ENCODE assay signal across 8 cellular contexts in the genomic region with DNA sequence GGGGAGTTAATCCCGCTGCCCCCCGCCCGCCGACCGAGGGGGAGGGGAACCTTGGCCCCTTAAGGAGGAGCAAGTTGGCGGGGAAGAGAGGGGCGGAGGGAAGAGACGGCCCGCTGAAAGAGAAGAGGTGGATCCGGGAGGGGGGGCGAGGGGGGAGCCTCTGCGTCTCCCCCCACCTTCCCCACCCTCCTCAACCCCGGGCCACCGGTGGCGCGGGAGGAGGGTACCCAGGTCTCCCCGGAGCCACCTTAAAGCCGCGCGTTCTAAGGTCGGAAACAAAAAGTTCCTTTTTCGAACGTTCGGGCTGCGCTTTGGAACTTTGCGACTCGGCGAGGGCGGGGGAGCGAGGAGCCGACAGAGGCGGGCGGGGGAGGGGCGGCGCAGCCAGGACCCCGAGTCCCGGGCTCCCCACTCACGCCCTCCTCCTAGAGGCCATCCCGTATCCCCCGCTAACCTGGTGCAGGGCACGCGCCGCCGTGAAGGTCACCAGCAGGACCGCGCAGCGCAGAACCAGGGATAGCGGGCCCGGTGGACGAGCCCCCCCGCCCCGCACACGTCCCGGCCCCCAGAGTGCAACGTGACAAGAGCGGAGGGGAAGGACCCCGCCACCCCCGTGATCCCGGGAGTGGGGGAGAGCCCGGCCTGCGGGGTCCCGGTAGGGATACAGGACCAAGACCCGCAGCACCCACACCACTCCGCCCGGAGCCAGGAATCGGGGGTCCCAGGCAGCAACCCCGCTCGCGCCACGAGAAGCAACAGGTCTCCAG. TPM values are rescaled to one million over a fixed set of nuclear protein-coding genes. Genes with fewer than 3 reads are reported as not detected.
DNase-seq lines count a peak whose midpoint lies in the region; ATAC-seq, FAIRE-seq and TF ChIP-seq lines count a peak whose summit lies in the region.

No MANE protein-coding gene starts in this region.

- intact Hi-C loops in left ventricle myocardium superior (cut with micrococcal nuclease) (no loop called here), prostate gland (cut with DNase I) (loop anchor here (1.0 kb wide), 1 partner anchor 30 kb away; no protein-coding TSS in a partner anchor)

- H3K9me3 ChIP-seq in prostate gland: no peaks in the 10 kb centered on the region

- peaks cover 17% of the 10 kb centered on the region for H3K36me3 Mint-ChIP-seq in activated naive CD8-positive, alpha-beta T cell treated with anti-CD3 and anti-CD28 coated beads, Interleukin-2, amount 50 U/mL, for 24 hours (ENCODE audit: low read depth)

- peaks cover 5% of the 10 kb centered on the region for H3K27me3 Mint-ChIP-seq in activated naive CD8-positive, alpha-beta T cell treated with anti-CD3 and anti-CD28 coated beads, Interleukin-2, amount 50 U/mL, for 24 hours

- peak overlapping the region; percentile 77 for H3K4me3 Mint-ChIP-seq in activated naive CD8-positive, alpha-beta T cell treated with anti-CD3 and anti-CD28 coated beads, Interleukin-2, amount 50 U/mL, for 24 hours

- H3K4me3 ChIP-seq in HL-60 (replicated peaks; ENCODE audit: insufficient read depth, low read length) (peak overlapping the region; percentile 92), prostate gland (peak overlapping the region; percentile 98), urinary bladder (ENCODE audit: low read depth, low read length) (peak overlapping the region; percentile 94)

- H3K9me3 Mint-ChIP-seq in activated naive CD8-positive, alpha-beta T cell treated with anti-CD3 and anti-CD28 coated beads, Interleukin-2, amount 50 U/mL, for 24 hours: no peaks in the 10 kb centered on the region

- TF ChIP-seq CTCF in HL-60 (IDR thresholded peaks at IDR 0.05; ENCODE audit: insufficient read depth, low read length) (no peak), prostate gland (IDR thresholded peaks at IDR 0.05) (peak in 1 of 4 experiments; percentile 9)

- no peak for TF ChIP-seq POLR2A in GM12892 (IDR thresholded peaks at IDR 0.05; ENCODE audit: low read depth, low read length)
- no peak for TF ChIP-seq POLR2A in prostate gland (IDR thresholded peaks at IDR 0.05)

- H3K4me1 ChIP-seq in prostate gland (replicated peaks): peaks cover 14% of the 10 kb centered on the region
- H3K4me1 ChIP-seq in urinary bladder (ENCODE audit: insufficient read depth): peaks cover 2% of the 10 kb centered on the region

- H3K27me3 ChIP-seq in HL-60 (ENCODE audit: insufficient read depth, poor library complexity, severe bottlenecking): peaks cover 7% of the 10 kb centered on the region
- no peaks in the 10 kb centered on the region for H3K27me3 ChIP-seq in prostate gland (replicated peaks; ENCODE audit: insufficient read depth)

- peak overlapping the region; percentile 72 for H3K27ac Mint-ChIP-seq in activated naive CD8-positive, alpha-beta T cell treated with anti-CD3 and anti-CD28 coated beads, Interleukin-2, amount 50 U/mL, for 24 hours

- H3K36me3 ChIP-seq in prostate gland (no peaks in the 10 kb centered on the region), urinary bladder (ENCODE audit: insufficient read depth) (no peaks in the 10 kb centered on the region)

- peak; percentile 23 for ATAC-seq in activated naive CD8-positive, alpha-beta T cell treated with anti-CD3 and anti-CD28 coated beads, Interleukin-2, amount 50 U/mL, for 24 hours
- ATAC-seq in left ventricle myocardium superior: peak; percentile 38

- DNase-seq in GM12892 (ENCODE audit: insufficient read length) (peak; percentile 59), HL-60 (ENCODE audit: low read depth in 1 of 2, low spot score in 1 of 2) (peak; percentile 67 to 80), SW480 (ENCODE audit: low spot score) (peak; percentile 73), left ventricle myocardium superior (peak; percentile 84), prostate gland (ENCODE audit: low spot score) (peak; percentile 75), cortex of kidney (lab: John Stamatoyannopoulos, UW) (no peak)
- peak; percentile 78 for DNase-seq in activated naive CD8-positive, alpha-beta T cell treated with anti-CD3 and anti-CD28 coated beads, Interleukin-2, amount 50 U/mL, for 24 hours

- H3K27ac ChIP-seq in HL-60 (replicated peaks) (peak overlapping the region; percentile 94), prostate gland (peak overlapping the region; percentile 98), urinary bladder (ENCODE audit: low read depth) (peak overlapping the region; percentile 98)

- FAIRE-seq in GM12892 (lab: Jason Lieb, UNC): peak; percentile 94

- peaks cover 31% of the 10 kb centered on the region for H3K4me1 Mint-ChIP-seq in activated naive CD8-positive, alpha-beta T cell treated with anti-CD3 and anti-CD28 coated beads, Interleukin-2, amount 50 U/mL, for 24 hours

- WGBS in prostate gland: 0% methylated on average over 33 of the region's 70 CpGs
- WGBS in urinary bladder: under 1% methylated on average over 69 of the region's 70 CpGs

RNA-seq across cellular contexts. Expression of a gene that starts 0.7 kb away (rescaled TPM):
- polyA plus RNA-seq in GM12892 (2012; ENCODE audit: missing spikeins): 10.6 TPM
- 46.0 TPM for total RNA-seq in left ventricle myocardium superior
- total RNA-seq in prostate gland: 100 to 1,000 TPM in 1 of 2 donors, 10 to 100 TPM in 1; 33.9 to 121 TPM
- total RNA-seq in urinary bladder: 17.9 TPM
- 50.9 TPM for polyA plus RNA-seq in urinary bladder

RNA-seq across cellular contexts. Expression of a gene that starts 11.9 kb away (rescaled TPM):
- 21.9 TPM for polyA plus RNA-seq in GM12892 (2012; ENCODE audit: missing spikeins)
- total RNA-seq in left ventricle myocardium superior (40.0 TPM), prostate gland (10 to 100 TPM; 37.1 to 61.6 TPM), urinary bladder (8.4 TPM)
- polyA plus RNA-seq in urinary bladder: 56.9 TPM

RNA-seq across cellular contexts. Expression of a gene that starts 14.8 kb away (rescaled TPM):
- polyA plus RNA-seq in GM12892 (2012; ENCODE audit: missing spikeins): 6.1 TPM
- total RNA-seq in left ventricle myocardium superior (37.1 TPM), prostate gland (100 to 1,000 TPM in 1 of 2 donors, 10 to 100 TPM in 1; 64.6 to 145 TPM), urinary bladder (14.0 TPM)
- 59.5 TPM for polyA plus RNA-seq in urinary bladder

RNA-seq across cellular contexts. Expression of a gene that starts 34.2 kb away (rescaled TPM):
- polyA plus RNA-seq in GM12892 (2012; ENCODE audit: missing spikeins): 3.5 TPM
- 6.7 TPM for total RNA-seq in left ventricle myocardium superior
- 10 to 100 TPM in 1 of 2 donors, 1 to 10 TPM in 1; 8.2 to 14.1 TPM for total RNA-seq in prostate gland
- 7.0 TPM for total RNA-seq in urinary bladder
- polyA plus RNA-seq in urinary bladder: 6.0 TPM

RNA-seq across cellular contexts. Expression of a gene that starts 36.8 kb away (rescaled TPM):
- polyA plus RNA-seq in GM12892 (2012; ENCODE audit: missing spikeins): 11.7 TPM
- total RNA-seq in left ventricle myocardium superior: 17.2 TPM
- total RNA-seq in prostate gland: 10 to 100 TPM; 70.3 to 98.1 TPM
- 15.5 TPM for total RNA-seq in urinary bladder
- polyA plus RNA-seq in urinary bladder: 29.5 TPM
